Comparison of ENCODE assay signal across 9 cellular contexts in the genomic region with DNA sequence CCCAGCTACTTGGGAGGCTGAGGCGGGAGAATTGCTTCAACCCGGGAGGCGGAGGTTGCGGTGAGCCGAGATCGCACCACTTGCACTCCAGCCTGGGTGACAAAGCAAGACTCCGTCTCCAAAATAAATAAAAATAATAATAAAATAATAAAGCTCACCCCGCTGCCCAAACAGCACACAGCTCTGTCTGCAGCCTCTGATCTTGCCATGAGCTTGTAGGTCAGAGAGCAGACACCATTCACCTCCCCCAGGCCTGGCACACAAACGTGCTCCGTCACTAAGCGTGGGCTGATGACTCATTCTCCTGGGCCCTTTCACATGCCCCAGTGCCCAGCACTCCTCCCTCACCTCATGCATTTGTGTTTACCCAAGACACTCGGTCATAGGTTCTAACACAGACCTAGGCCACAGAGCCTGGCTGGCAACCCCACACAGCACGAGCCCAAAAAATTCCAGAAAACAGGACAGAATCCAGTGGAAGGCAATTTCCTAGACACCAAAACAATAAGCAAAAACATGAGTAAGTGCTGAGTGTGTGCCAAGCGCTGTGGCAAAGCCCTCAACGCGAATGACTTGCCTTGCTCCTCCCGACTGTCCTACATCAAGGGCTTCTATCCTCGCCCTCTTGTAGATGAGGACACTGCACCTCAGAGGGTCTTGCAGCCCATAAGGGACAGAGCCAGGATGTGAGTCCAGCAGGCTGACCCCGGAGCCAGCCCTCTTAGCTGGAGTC. TPM values are rescaled to one million over a fixed set of nuclear protein-coding genes. Genes with fewer than 3 reads are reported as not detected.
A peak's percentile ranks its signal among the peaks of the same experiment; 100 is the strongest.
DNase-seq lines count a peak whose midpoint lies in the region; ATAC-seq and TF ChIP-seq lines count a peak whose summit lies in the region.
"Had no signal": no experiment of that assay in that cellular context is flagged by ENCODE, and none has a peak within 500 bp of the region (broad histone marks: within the 10 kb centered on the region; RNA-seq: fewer than 3 reads in every experiment).

No MANE protein-coding gene starts in this region.

- H3K9ac ChIP-seq in smooth muscle cell (ENCODE audit: low read depth) = peak overlapping the region; percentile 47
- H3K9ac ChIP-seq: parathyroid adenoma had no signal

- peak overlapping the region; percentile 27 for H3K4me2 ChIP-seq in smooth muscle cell

- H4K20me1 ChIP-seq in smooth muscle cell (ENCODE audit: low read depth) = no peaks in the 10 kb centered on the region

- no peak overlapping the region for H3K4me3 ChIP-seq in right cardiac atrium (ENCODE audit: low read length)
- no peak overlapping the region for H3K4me3 ChIP-seq in smooth muscle cell

- no peak overlapping the region for H2AFZ ChIP-seq in smooth muscle cell (ENCODE audit: low read depth)
- H2AFZ ChIP-seq: parathyroid adenoma had no signal

- DNase-seq in DMS79 (lab: John Stamatoyannopoulos, UW) (peak; percentile 22), LoVo (ENCODE audit: low spot score) (peak; percentile 95), amygdala (lab: John Stamatoyannopoulos, UW) (peak in 38 of 56 donors; percentile 23 to 84 (median 51)), right cardiac atrium (peak in 1 of 3 donors; percentile 69), smooth muscle cell (lab: John Stamatoyannopoulos, UW; ENCODE audit: unreplicated experiment) (no peak), T-helper 9 cell (no peak), NCI-H1048 (lab: John Stamatoyannopoulos, UW) (no peak), NCI-H748 treated with DMSO at 0.1 percent for 48 hours (lab: John Stamatoyannopoulos, UW) (no peak)

- no peaks in the 10 kb centered on the region for H3K36me3 ChIP-seq in smooth muscle cell (ENCODE audit: low read depth)

- no peaks in the 10 kb centered on the region for H3K27me3 ChIP-seq in right cardiac atrium (ENCODE audit: control insufficient read depth, insufficient read depth)
- H3K27me3 ChIP-seq in smooth muscle cell (ENCODE audit: low read depth) = no peaks in the 10 kb centered on the region

- intact Hi-C loops in right cardiac atrium (cut with DNase I) = no loop called here

- H3K4me1 ChIP-seq in right cardiac atrium (ENCODE audit: control insufficient read depth, insufficient read depth, low read length) (peaks cover 10% of the 10 kb centered on the region), smooth muscle cell (ENCODE audit: low read depth) (peaks cover 12% of the 10 kb centered on the region)

- no peaks in the 10 kb centered on the region for H3K9me3 ChIP-seq in right cardiac atrium (ENCODE audit: control insufficient read depth, low read length)
- no peaks in the 10 kb centered on the region for H3K9me3 ChIP-seq in smooth muscle cell (replicated peaks; ENCODE audit: low read depth)

- WGBS in right cardiac atrium = 70% methylated on average over 19 of the region's 19 CpGs
- WGBS in smooth muscle cell (ENCODE audit: low lambda C conversion rate) = 72% methylated on average over 19 of the region's 19 CpGs

- H3K79me2 ChIP-seq in smooth muscle cell (ENCODE audit: low read depth) = peaks cover 22% of the 10 kb centered on the region

- TF ChIP-seq CTCF in smooth muscle cell (IDR thresholded peaks at IDR 0.05; ENCODE audit: borderline replicate concordance, insufficient read depth, poor library complexity, severe bottlenecking) = no peak

- peak overlapping the region; percentile 20 for H3K27ac ChIP-seq in right cardiac atrium (ENCODE audit: low read length)
- H3K27ac ChIP-seq in smooth muscle cell (ENCODE audit: low read depth) = peak overlapping the region; percentile 84
- H3K27ac ChIP-seq: parathyroid adenoma had no signal

- peak; percentile 87 to 91 for ATAC-seq in right cardiac atrium

- peaks cover 15% of the 10 kb centered on the region for H3F3A ChIP-seq in smooth muscle cell (ENCODE audit: low read depth)

RNA-seq across cellular contexts. Expression of a gene that starts 18.0 kb away (rescaled TPM):
- 10 to 100 TPM; 18.4 to 23.9 (median 19.9) TPM for total RNA-seq in right cardiac atrium
- 6.2 TPM for polyA plus RNA-seq in right cardiac atrium
- total RNA-seq in smooth muscle cell = 8.0 and 11.2 TPM in 2 replicates
- 3.4 and 5.8 TPM in 2 replicates for polyA plus RNA-seq in smooth muscle cell

RNA-seq across cellular contexts. Expression of a gene that starts 52.1 kb away (rescaled TPM):
- total RNA-seq in right cardiac atrium (not detected), smooth muscle cell (17.6 TPM in 2 replicates)
- polyA plus RNA-seq in right cardiac atrium (0.09 TPM), smooth muscle cell (9.5 and 14.2 TPM in 2 replicates)

Comparison
In these comparisons a context has a peak if more than half of its experiments do, and no peak if none do; other contexts are left out.
1. DNase-seq: peak in DMS79 (single experiment), LoVo (single experiment) and amygdala (38 of 56); none in smooth muscle cell (single experiment), T-helper 9 cell (single experiment), NCI-H1048 (single experiment) and NCI-H748 treated with DMSO at 0.1 percent for 48 hours (single experiment).
2. RNA of a gene that starts 52.1 kb away (total RNA-seq): 17.6 TPM in smooth muscle cell; not detected in right cardiac atrium; every median in the first group is over 10 times any median in the second.